1 cellular context compared by ENCODE assay signal in the genomic region with DNA sequence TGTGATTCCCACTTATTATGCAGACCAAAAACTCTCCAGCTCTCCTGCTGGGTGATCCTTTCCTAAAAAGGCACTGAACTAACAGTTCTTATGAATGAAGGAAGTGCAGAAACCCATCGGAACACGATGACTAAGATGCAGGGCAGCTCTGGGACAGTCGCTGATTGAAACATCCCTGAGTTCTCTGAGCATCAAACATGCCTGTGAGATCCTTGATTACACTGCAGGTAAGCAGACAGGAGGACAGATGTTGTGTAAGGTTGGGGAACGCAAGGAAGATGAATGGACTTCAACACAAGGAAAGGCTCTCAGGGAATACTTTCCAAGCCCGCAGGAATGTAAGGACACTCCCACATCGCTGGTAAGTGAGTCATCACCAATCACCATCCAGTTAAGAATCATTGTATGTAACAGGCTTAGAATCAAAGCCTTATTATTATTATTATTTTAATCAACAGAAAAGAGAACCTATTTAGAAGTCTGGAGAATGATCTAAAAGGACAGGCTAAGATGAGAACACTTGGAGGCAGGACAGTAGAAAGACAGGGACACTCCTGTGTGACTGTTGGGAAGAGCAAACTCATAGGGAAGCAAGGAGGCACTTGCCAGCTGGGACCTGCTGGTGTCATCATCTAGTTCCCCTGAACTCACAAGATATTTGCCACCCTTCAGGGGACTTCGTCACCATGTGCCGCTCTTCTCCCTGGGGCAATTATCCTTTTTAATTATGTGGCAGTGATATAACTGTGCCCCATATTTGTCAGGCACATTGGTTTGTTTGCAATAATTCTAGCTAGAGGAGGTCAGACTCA.
A peak's percentile ranks its signal among the peaks of the same experiment; 100 is the strongest.
TF ChIP-seq lines count a peak whose summit lies in the region.

No MANE protein-coding gene starts in this region.

TF ChIP-seq in HCT116, 20 proteins besides CTCF, POLR2A, EP300 and RAD21 (continued from another document):
- TF ChIP-seq, protein P1, sequence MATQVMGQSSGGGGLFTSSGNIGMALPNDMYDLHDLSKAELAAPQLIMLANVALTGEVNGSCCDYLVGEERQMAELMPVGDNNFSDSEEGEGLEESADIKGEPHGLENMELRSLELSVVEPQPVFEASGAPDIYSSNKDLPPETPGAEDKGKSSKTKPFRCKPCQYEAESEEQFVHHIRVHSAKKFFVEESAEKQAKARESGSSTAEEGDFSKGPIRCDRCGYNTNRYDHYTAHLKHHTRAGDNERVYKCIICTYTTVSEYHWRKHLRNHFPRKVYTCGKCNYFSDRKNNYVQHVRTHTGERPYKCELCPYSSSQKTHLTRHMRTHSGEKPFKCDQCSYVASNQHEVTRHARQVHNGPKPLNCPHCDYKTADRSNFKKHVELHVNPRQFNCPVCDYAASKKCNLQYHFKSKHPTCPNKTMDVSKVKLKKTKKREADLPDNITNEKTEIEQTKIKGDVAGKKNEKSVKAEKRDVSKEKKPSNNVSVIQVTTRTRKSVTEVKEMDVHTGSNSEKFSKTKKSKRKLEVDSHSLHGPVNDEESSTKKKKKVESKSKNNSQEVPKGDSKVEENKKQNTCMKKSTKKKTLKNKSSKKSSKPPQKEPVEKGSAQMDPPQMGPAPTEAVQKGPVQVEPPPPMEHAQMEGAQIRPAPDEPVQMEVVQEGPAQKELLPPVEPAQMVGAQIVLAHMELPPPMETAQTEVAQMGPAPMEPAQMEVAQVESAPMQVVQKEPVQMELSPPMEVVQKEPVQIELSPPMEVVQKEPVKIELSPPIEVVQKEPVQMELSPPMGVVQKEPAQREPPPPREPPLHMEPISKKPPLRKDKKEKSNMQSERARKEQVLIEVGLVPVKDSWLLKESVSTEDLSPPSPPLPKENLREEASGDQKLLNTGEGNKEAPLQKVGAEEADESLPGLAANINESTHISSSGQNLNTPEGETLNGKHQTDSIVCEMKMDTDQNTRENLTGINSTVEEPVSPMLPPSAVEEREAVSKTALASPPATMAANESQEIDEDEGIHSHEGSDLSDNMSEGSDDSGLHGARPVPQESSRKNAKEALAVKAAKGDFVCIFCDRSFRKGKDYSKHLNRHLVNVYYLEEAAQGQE (IDR thresholded peaks at IDR 0.05; ENCODE audit: low read depth), result no peak
- TF ChIP-seq ZNF274 (IDR thresholded peaks at IDR 0.05; ENCODE audit: low read depth, low read length) (no peak), TCF7L2 (IDR thresholded peaks at IDR 0.05; ENCODE audit: borderline replicate concordance, extremely low read depth, insufficient read depth, insufficient read length) (no peak), SIN3A (IDR thresholded peaks at IDR 0.05; ENCODE audit: low read depth) (peak; percentile 74; the same call in 1 of the 2 replicates), ZFX (IDR thresholded peaks at IDR 0.05) (no peak)
- TF ChIP-seq, protein P2, sequence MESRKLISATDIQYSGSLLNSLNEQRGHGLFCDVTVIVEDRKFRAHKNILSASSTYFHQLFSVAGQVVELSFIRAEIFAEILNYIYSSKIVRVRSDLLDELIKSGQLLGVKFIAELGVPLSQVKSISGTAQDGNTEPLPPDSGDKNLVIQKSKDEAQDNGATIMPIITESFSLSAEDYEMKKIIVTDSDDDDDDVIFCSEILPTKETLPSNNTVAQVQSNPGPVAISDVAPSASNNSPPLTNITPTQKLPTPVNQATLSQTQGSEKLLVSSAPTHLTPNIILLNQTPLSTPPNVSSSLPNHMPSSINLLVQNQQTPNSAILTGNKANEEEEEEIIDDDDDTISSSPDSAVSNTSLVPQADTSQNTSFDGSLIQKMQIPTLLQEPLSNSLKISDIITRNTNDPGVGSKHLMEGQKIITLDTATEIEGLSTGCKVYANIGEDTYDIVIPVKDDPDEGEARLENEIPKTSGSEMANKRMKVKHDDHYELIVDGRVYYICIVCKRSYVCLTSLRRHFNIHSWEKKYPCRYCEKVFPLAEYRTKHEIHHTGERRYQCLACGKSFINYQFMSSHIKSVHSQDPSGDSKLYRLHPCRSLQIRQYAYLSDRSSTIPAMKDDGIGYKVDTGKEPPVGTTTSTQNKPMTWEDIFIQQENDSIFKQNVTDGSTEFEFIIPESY (IDR thresholded peaks at IDR 0.05; ENCODE audit: extremely low read depth, insufficient replicate concordance, low read length), result no peak
